In the genomic region with DNA sequence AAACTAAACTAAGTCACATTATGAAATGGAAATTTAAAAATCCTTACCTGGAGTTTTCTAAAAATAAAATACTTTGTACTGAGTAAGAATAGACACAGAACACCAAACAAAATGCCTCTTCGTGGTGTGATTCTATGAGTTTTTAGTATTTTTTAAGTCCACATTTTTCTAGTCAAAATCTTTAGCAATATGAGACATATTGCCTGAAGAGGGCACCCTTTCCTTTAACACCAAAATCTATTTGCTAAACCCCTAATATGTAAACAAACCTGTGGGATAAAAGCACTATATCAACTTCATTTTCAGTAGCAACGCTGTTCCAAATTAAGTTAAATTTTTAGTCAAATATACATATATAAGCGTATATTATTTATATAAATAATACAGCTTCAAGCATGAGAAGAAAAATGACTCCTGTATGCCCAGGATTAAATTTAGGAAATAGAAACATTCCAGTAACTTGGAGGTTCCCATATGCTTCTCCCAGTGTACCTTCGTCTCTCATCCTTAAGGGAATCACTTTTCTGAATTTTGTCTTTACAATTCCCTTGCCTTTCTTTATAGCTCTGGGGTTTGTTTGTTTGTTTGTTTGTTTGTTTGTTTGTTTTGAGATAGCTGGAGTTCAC, we compare ENCODE assay signal across 8 cellular contexts. TPM values are rescaled to one million over a fixed set of nuclear protein-coding genes. Genes with fewer than 3 reads are reported as not detected.
A peak's percentile ranks its signal among the peaks of the same experiment; 100 is the strongest.
DNase-seq lines count a peak whose midpoint lies in the region; ATAC-seq and FAIRE-seq lines count a peak whose summit lies in the region.

No MANE protein-coding gene starts in this region.

- H3K27ac ChIP-seq in aorta (ENCODE audit: low read depth in 1 of 2, low read length in 2 of 2): no peak overlapping the region

- no peaks in the 10 kb centered on the region for H3K9me3 ChIP-seq in aorta (ENCODE audit: control insufficient read depth, low read length)

- intact Hi-C loops in aorta (cut with DNase I): loop anchor here (2.0 to 5.0 kb wide), 3 partner anchors 201 to 231 kb away; no protein-coding TSS in a partner anchor

- no peaks in the 10 kb centered on the region for H3K27me3 ChIP-seq in aorta (ENCODE audit: control insufficient read depth in 1 of 2, insufficient read depth in 2 of 2, low read length in 1 of 2)

- H3K4me3 ChIP-seq in aorta (ENCODE audit: low read length in 2 of 2): no peak overlapping the region

- 9 to 11% methylated on average over 4 of the region's 4 CpGs for WGBS in aorta, 2 donors

- no peaks in the 10 kb centered on the region for H3K4me1 ChIP-seq in aorta (ENCODE audit: control insufficient read depth in 1 of 2, insufficient read depth in 2 of 2, low read length in 2 of 2)

- peak; percentile 98 for FAIRE-seq in islet of Langerhans (lab: Jason Lieb, UNC)

- H3K36me3 ChIP-seq in aorta (ENCODE audit: control insufficient read depth in 1 of 2, insufficient read depth in 2 of 2, low read length in 1 of 2): no peaks in the 10 kb centered on the region

- DNase-seq in NCI-H2227 treated with DMSO at 0.1 percent for 48 hours (lab: John Stamatoyannopoulos, UW) (peak; percentile 20), NCI-H2227 (lab: John Stamatoyannopoulos, UW; ENCODE audit: unreplicated experiment) (no peak), NCI-H2029 treated with DMSO at 0.1 percent for 48 hours (lab: John Stamatoyannopoulos, UW) (peak; percentile 33), amniotic stem cell (lab: John Stamatoyannopoulos, UW) (peak; percentile 35), aorta (no peak), iPS-NIHi7 (ENCODE audit: extremely low spot score) (no peak)

- ATAC-seq in aorta (ENCODE audit: low FRiP score) (peak; percentile 56), HG02763 (IDR thresholded peaks at IDR 0.05; ENCODE audit: unreplicated experiment) (no peak)

RNA-seq across cellular contexts. Expression of a gene that starts 23.0 kb away (rescaled TPM):
- total RNA-seq in aorta: 10 to 100 TPM; 23.7 to 24.6 TPM
- polyA plus RNA-seq in aorta: 10 to 100 TPM in 1 of 2 donors, 1 to 10 TPM in 1; 8.5 to 19.6 TPM

Comparison
In these comparisons a context has a peak if more than half of its experiments do, and no peak if none do; other contexts are left out.
1. DNase-seq: peak in NCI-H2227 treated with DMSO at 0.1 percent for 48 hours (single experiment), NCI-H2029 treated with DMSO at 0.1 percent for 48 hours (single experiment) and amniotic stem cell (single experiment); none in NCI-H2227 (single experiment), aorta (0 of 2) and iPS-NIHi7 (single experiment).